13 cellular contexts compared by ENCODE assay signal in the genomic region with DNA sequence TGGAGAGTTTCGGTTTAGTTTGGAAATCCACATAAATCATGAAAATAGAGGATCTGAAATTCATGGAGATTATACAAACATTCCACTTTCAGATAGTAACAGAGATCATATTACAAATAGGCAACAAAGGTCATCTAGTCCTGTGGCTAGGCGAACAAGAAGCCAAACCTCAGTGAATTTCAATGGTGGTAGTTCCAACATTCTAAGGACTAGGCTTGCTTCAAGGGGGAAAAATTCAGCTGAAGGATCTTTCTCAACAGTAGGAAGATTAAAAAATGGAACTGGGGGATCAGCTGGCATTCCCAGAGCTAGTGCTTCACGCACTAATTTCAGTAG. TPM values are rescaled to one million over a fixed set of nuclear protein-coding genes. Genes with fewer than 3 reads are reported as not detected.
DNase-seq lines count a peak whose midpoint lies in the region; ATAC-seq lines count a peak whose summit lies in the region.
"Had no signal": no experiment of that assay in that cellular context is flagged by ENCODE, and none has a peak within 500 bp of the region (broad histone marks: within the 10 kb centered on the region; RNA-seq: fewer than 3 reads in every experiment).

No MANE protein-coding gene starts in this region.

- H3K9me3 Mint-ChIP-seq in CD4-positive, CD25-positive, alpha-beta regulatory T cell, result no peaks in the 10 kb centered on the region
- H3K9me3 Mint-ChIP-seq in naive B cell, result peaks cover 0 to 1% (median 0%) of the 10 kb centered on the region in 7 donors

- no peak for DNase-seq in CD4-positive, CD25-positive, alpha-beta regulatory T cell
- DNase-seq in M059J (ENCODE audit: low read depth), result peak; percentile 25
- DNase-seq in amniotic epithelial cell (ENCODE audit: low read depth), result peak; percentile 67
- DNase-seq in naive B cell, result no peak
- DNase-seq in T1000 (lab: John Stamatoyannopoulos, UW), result no peak
- no peak for DNase-seq in stimulated activated naive CD4-positive, alpha-beta T cell (lab: John Stamatoyannopoulos, UW)
- DNase-seq in KBM-7, result no peak
- DNase-seq in DMS153 (lab: John Stamatoyannopoulos, UW), result no peak
- DNase-seq: DMS79 treated with DMSO at 0.1 percent for 48 hours, NCI-H1105, NCI-H2171 treated with DMSO at 0.1 percent for 48 hours, SHP77, substantia nigra had no signal

- peak overlapping the region; percentile 54 for H3K27ac ChIP-seq in CD4-positive, CD25-positive, alpha-beta regulatory T cell (ENCODE audit: insufficient read depth, low read length, poor library complexity, severe bottlenecking)

- ATAC-seq in CD4-positive, CD25-positive, alpha-beta regulatory T cell (ENCODE audit: low read depth in 2 of 2), result no peak
- ATAC-seq in naive B cell (ENCODE audit: low read depth in 2 of 2), result no peak

- peaks cover 3% of the 10 kb centered on the region for H3K36me3 ChIP-seq in CD4-positive, CD25-positive, alpha-beta regulatory T cell (ENCODE audit: control insufficient read depth, insufficient read depth, low read length)

- no peaks in the 10 kb centered on the region for H3K27me3 Mint-ChIP-seq in CD4-positive, CD25-positive, alpha-beta regulatory T cell
- H3K27me3 Mint-ChIP-seq in naive B cell, result no peaks in the 10 kb centered on the region

- peaks cover 96% of the 10 kb centered on the region for H3K4me1 ChIP-seq in CD4-positive, CD25-positive, alpha-beta regulatory T cell (ENCODE audit: control insufficient read depth, insufficient read depth, low read length, poor library complexity, severe bottlenecking)

- peak overlapping the region; percentile 59 for H3K4me3 ChIP-seq in CD4-positive, CD25-positive, alpha-beta regulatory T cell (ENCODE audit: low read depth, low read length)

- in situ Hi-C loops in KBM-7 (cut with MboI; ENCODE audit: low pct_unique_long_range_greater_than_20kb, low sequenced_read_pairs), result no loop called here

- H3K9me3 ChIP-seq in CD4-positive, CD25-positive, alpha-beta regulatory T cell (ENCODE audit: control insufficient read depth in 2 of 2, low read length in 2 of 2), result no peaks in the 10 kb centered on the region

- peaks cover 56 to 96% (median 82%) of the 10 kb centered on the region in 4 donors for H3K4me1 Mint-ChIP-seq in CD4-positive, CD25-positive, alpha-beta regulatory T cell
- H3K4me1 Mint-ChIP-seq in naive B cell, result peaks cover 73 to 90% (median 87%) of the 10 kb centered on the region in 3 donors

- peak overlapping the region; percentile 59 to 73 (median 63) for H3K4me3 Mint-ChIP-seq in CD4-positive, CD25-positive, alpha-beta regulatory T cell
- H3K4me3 Mint-ChIP-seq in naive B cell, result peak overlapping the region in 4 of 8 donors; percentile 6 to 52 (median 32)

- H3K27me3 ChIP-seq in CD4-positive, CD25-positive, alpha-beta regulatory T cell (ENCODE audit: control insufficient read depth, insufficient read depth, low read length), result no peaks in the 10 kb centered on the region

- peak overlapping the region; percentile 90 to 96 (median 95) for H3K27ac Mint-ChIP-seq in CD4-positive, CD25-positive, alpha-beta regulatory T cell
- peak overlapping the region in 5 of 6 donors; percentile 33 to 90 (median 76) for H3K27ac Mint-ChIP-seq in naive B cell

- H3K36me3 Mint-ChIP-seq in CD4-positive, CD25-positive, alpha-beta regulatory T cell, result peaks cover 14% of the 10 kb centered on the region
- peaks cover 4 to 7% of the 10 kb centered on the region in 2 donors for H3K36me3 Mint-ChIP-seq in naive B cell

RNA-seq across cellular contexts. Expression of a gene that starts 47.0 kb away (rescaled TPM):
- 119 TPM for total RNA-seq in CD4-positive, CD25-positive, alpha-beta regulatory T cell
- polyA plus RNA-seq in CD4-positive, CD25-positive, alpha-beta regulatory T cell, result 100 to 1,000 TPM in 1 of 4 donors, 10 to 100 TPM in 3; 45.5 to 115 (median 65.4) TPM
- total RNA-seq in M059J (2014; rRNA removed; shearing (Covaris generic)), result 3.6 and 6.8 TPM in 2 replicates
- polyA plus RNA-seq in naive B cell (ENCODE audit: low read depth in 6 of 6), result 100 to 1,000 TPM in 5 of 6 donors, 10 to 100 TPM in 1; 70.3 to 174 (median 117) TPM

Comparison
In these comparisons a context has a peak if more than half of its experiments do, and no peak if none do; other contexts are left out.
1. DNase-seq: peak in M059J (single experiment) and amniotic epithelial cell (single experiment); none in CD4-positive, CD25-positive, alpha-beta regulatory T cell (0 of 3), naive B cell (single experiment), T1000 (single experiment), stimulated activated naive CD4-positive, alpha-beta T cell (0 of 6), KBM-7 (single experiment) and DMS153 (single experiment).
2. RNA of a gene that starts 47.0 kb away (total RNA-seq): 119 TPM in CD4-positive, CD25-positive, alpha-beta regulatory T cell (single experiment); 3.6 to 6.8 TPM in M059J; every median in the first group is over 10 times any median in the second.